Comparison of ENCODE assay signal across 25 cellular contexts in genomic region chr9:127305450-127306226, GRCh38. TPM values are rescaled to one million over a fixed set of nuclear protein-coding genes. Genes with fewer than 3 reads are reported as not detected.
DNase-seq lines count a peak whose midpoint lies in the region; ATAC-seq, FAIRE-seq and TF ChIP-seq lines count a peak whose summit lies in the region.
"Had no signal": no experiment of that assay in that cellular context is flagged by ENCODE, and none has a peak within 500 bp of the region (broad histone marks: within the 10 kb centered on the region; RNA-seq: fewer than 3 reads in every experiment).

No MANE protein-coding gene starts in this region.

- H3K27ac ChIP-seq in WERI-Rb-1 (no peak overlapping the region), lower lobe of right lung (no peak overlapping the region)
- H3K27ac ChIP-seq: cardiac muscle cell, HL-60, spleen, tibial nerve had no signal

- H3K4me1 Mint-ChIP-seq in activated naive CD4-positive, alpha-beta T cell treated with anti-CD3 and anti-CD28 coated beads for 36 hours (ENCODE audit: low read depth) = no peaks in the 10 kb centered on the region
- H3K4me1 Mint-ChIP-seq: stimulated activated naive CD8-positive, alpha-beta T cell treated with anti-CD3 and anti-CD28 coated beads, Interleukin-15, amount 100 ng/mL, for 72 hours had no signal

- peaks cover 16% of the 10 kb centered on the region for H3K4me1 ChIP-seq in lower lobe of right lung

- CTCF ChIA-PET in activated naive CD4-positive, alpha-beta T cell treated with anti-CD3 and anti-CD28 coated beads for 36 hours (lab: Charles Lee) = interaction anchor here (0.7 kb wide), 1 partner anchor 65 kb away, joined by 3 read pairs; no protein-coding TSS in a partner anchor

- peak; percentile 33 for FAIRE-seq in GM12891 (lab: Jason Lieb, UNC)
- FAIRE-seq: keratinocyte had no signal

- H3K27me3 ChIP-seq in WERI-Rb-1 (ENCODE audit: insufficient read depth, low read depth, severe bottlenecking) (no peaks in the 10 kb centered on the region), lower lobe of right lung (ENCODE audit: low read depth) (no peaks in the 10 kb centered on the region)
- H3K27me3 ChIP-seq: cardiac muscle cell, spleen, tibial nerve had no signal

- H3K4me3 Mint-ChIP-seq in activated naive CD4-positive, alpha-beta T cell treated with anti-CD3 and anti-CD28 coated beads for 36 hours = no peak overlapping the region
- H3K4me3 Mint-ChIP-seq: activated CD8-positive, alpha-beta T cell treated with anti-CD3 and anti-CD28 coated beads, Interleukin-2, amount 10 ng/mL, durations not matched to agents 7 days and 5 days; stimulated activated naive CD8-positive, alpha-beta T cell treated with anti-CD3 and anti-CD28 coated beads, Interleukin-15, amount 100 ng/mL, for 72 hours had no signal

- no peaks in the 10 kb centered on the region for H3K9me3 Mint-ChIP-seq in activated naive CD4-positive, alpha-beta T cell treated with anti-CD3 and anti-CD28 coated beads for 36 hours
- H3K9me3 Mint-ChIP-seq: stimulated activated naive CD8-positive, alpha-beta T cell treated with anti-CD3 and anti-CD28 coated beads, Interleukin-15, amount 100 ng/mL, for 72 hours had no signal

- H3K27me3 Mint-ChIP-seq in activated naive CD4-positive, alpha-beta T cell treated with anti-CD3 and anti-CD28 coated beads for 36 hours (ENCODE audit: low read depth) = peaks cover 13% of the 10 kb centered on the region

- no peaks in the 10 kb centered on the region for H3K36me3 Mint-ChIP-seq in activated naive CD4-positive, alpha-beta T cell treated with anti-CD3 and anti-CD28 coated beads for 36 hours (ENCODE audit: low read depth)

- H3K36me3 ChIP-seq in WERI-Rb-1 (peaks cover 6% of the 10 kb centered on the region), lower lobe of right lung (no peaks in the 10 kb centered on the region)
- H3K36me3 ChIP-seq: cardiac muscle cell, spleen, tibial nerve had no signal

- TF ChIP-seq POLR2A in GM12891 (IDR thresholded peaks at IDR 0.05; ENCODE audit: low read depth, low read length) = no peak

- H3K9me3 ChIP-seq in WERI-Rb-1 (ENCODE audit: severe bottlenecking) (no peaks in the 10 kb centered on the region), lower lobe of right lung (no peaks in the 10 kb centered on the region)
- H3K9me3 ChIP-seq: Caco-2, spleen, tibial nerve had no signal

- H3K4me3 ChIP-seq in WERI-Rb-1 (ENCODE audit: low read depth, low read length) = no peak overlapping the region
- H3K4me3 ChIP-seq in lower lobe of right lung = no peak overlapping the region
- H3K4me3 ChIP-seq: cardiac muscle cell, spleen, tibial nerve had no signal

- intact Hi-C loops in activated naive CD4-positive, alpha-beta T cell treated with anti-CD3 and anti-CD28 coated beads for 36 hours (cut with micrococcal nuclease) = no loop called here
- intact Hi-C loops in lower lobe of right lung (cut with DNase I) = no loop called here

- no peak for ATAC-seq in lower lobe of right lung
- ATAC-seq: activated CD8-positive, alpha-beta T cell treated with anti-CD3 and anti-CD28 coated beads, Interleukin-2, amount 10 ng/mL, durations not matched to agents 7 days and 5 days; stimulated activated naive CD8-positive, alpha-beta T cell treated with anti-CD3 and anti-CD28 coated beads, Interleukin-15, amount 100 ng/mL, for 72 hours had no signal

- H3K27ac Mint-ChIP-seq in activated naive CD4-positive, alpha-beta T cell treated with anti-CD3 and anti-CD28 coated beads for 36 hours = no peak overlapping the region
- H3K27ac Mint-ChIP-seq: activated CD8-positive, alpha-beta T cell treated with anti-CD3 and anti-CD28 coated beads, Interleukin-2, amount 10 ng/mL, durations not matched to agents 7 days and 5 days; stimulated activated naive CD8-positive, alpha-beta T cell treated with anti-CD3 and anti-CD28 coated beads, Interleukin-15, amount 100 ng/mL, for 72 hours had no signal

- TF ChIP-seq CTCF in WERI-Rb-1 (IDR thresholded peaks at IDR 0.05; ENCODE audit: low read depth, low read length) = peak; percentile 45
- no peak for TF ChIP-seq CTCF in lower lobe of right lung (IDR thresholded peaks at IDR 0.05)

- peak; percentile 19 for DNase-seq in activated naive CD4-positive, alpha-beta T cell treated with anti-CD3 and anti-CD28 coated beads for 36 hours
- DNase-seq in activated naive CD4-positive, alpha-beta T cell (lab: John Stamatoyannopoulos, UW) = no peak
- DNase-seq in GM12891 (ENCODE audit: insufficient read length, low spot score) (no peak), WERI-Rb-1 (peak; percentile 44), SW 1271 (lab: John Stamatoyannopoulos, UW) (no peak), lower lobe of right lung (no peak), 8988T (no peak)
- DNase-seq: activated CD8-positive, alpha-beta T cell treated with anti-CD3 and anti-CD28 coated beads, Interleukin-2, amount 10 ng/mL, durations not matched to agents 7 days and 5 days; activated naive CD4-positive, alpha-beta T cell treated with Interleukin-2 at 50 U/mL for 16 hours; activated T-cell treated with anti-CD3 and anti-CD28 coated beads, Interleukin-2, amount 50 U/mL, for 1 hour; Caco-2; foreskin fibroblast; GDM1; NCI-H2029; NCI-H526 treated with DMSO at 0.1 percent for 48 hours; nucleus accumbens; SIG-M5; spleen; stimulated activated CD4-positive, alpha-beta T cell treated with anti-CD3 and anti-CD28 coated beads, Interleukin-4, amount 100 ng/mL, for 24 hours; stimulated activated naive CD8-positive, alpha-beta T cell treated with anti-CD3 and anti-CD28 coated beads, Interleukin-15, amount 100 ng/mL, for 72 hours; T-helper 2 cell had no signal

TF ChIP-seq in GM12891, 5 proteins besides CTCF, POLR2A, EP300 and RAD21:
- TF ChIP-seq POLR2AphosphoS5 (IDR thresholded peaks at IDR 0.05; ENCODE audit: low read depth, low read length) = no peak
- no peak for TF ChIP-seq PAX5 (IDR thresholded peaks at IDR 0.05; ENCODE audit: insufficient read depth, low read length, severe bottlenecking)
- TF ChIP-seq TAF1 (IDR thresholded peaks at IDR 0.05; ENCODE audit: low read depth, low read length) = no peak
TF ChIP-seq in GM12891: peak in this region for 0.

RNA-seq across cellular contexts. Expression of gene GARNL3, which starts 41.1 kb away (rescaled TPM):
- 1 to 10 TPM; 1.2 to 4.6 TPM for total RNA-seq in activated naive CD4-positive, alpha-beta T cell treated with anti-CD3 and anti-CD28 coated beads for 36 hours
- 2.9 TPM for polyA plus RNA-seq in GM12891 (2012; ENCODE audit: low read depth, missing spikeins)
- 7.8 TPM for total RNA-seq in lower lobe of right lung

Comparison
In these comparisons a context has a peak if more than half of its experiments do, and no peak if none do; other contexts are left out.
1. DNase-seq: peak in activated naive CD4-positive, alpha-beta T cell treated with anti-CD3 and anti-CD28 coated beads for 36 hours (single experiment) and WERI-Rb-1 (single experiment); none in activated naive CD4-positive, alpha-beta T cell (0 of 4), GM12891 (single experiment), SW 1271 (0 of 2), lower lobe of right lung (single experiment) and 8988T (single experiment).